ENCODE assay signal across 23 cellular contexts in genomic region chr19:56707821-56708220, GRCh38. TPM values are rescaled to one million over a fixed set of nuclear protein-coding genes. Genes with fewer than 3 reads are reported as not detected.
DNase-seq lines count a peak whose midpoint lies in the region.
"Had no signal": no experiment of that assay in that cellular context is flagged by ENCODE, and none has a peak within 500 bp of the region (broad histone marks: within the 10 kb centered on the region; RNA-seq: fewer than 3 reads in every experiment).

No MANE protein-coding gene starts in this region.

- no peak overlapping the region for H3K27ac Mint-ChIP-seq in activated CD4-positive, alpha-beta T cell treated with anti-CD3 and anti-CD28 coated beads, Interleukin-2, amount 10 ng/mL, durations not matched to agents 24 days and 14 days
- H3K27ac Mint-ChIP-seq: CD4-positive, alpha-beta T cell had no signal

- H3K27me3 Mint-ChIP-seq in activated CD4-positive, alpha-beta T cell treated with anti-CD3 and anti-CD28 coated beads, Interleukin-2, amount 10 ng/mL, durations not matched to agents 24 days and 14 days, result no peaks in the 10 kb centered on the region
- H3K27me3 Mint-ChIP-seq: CD4-positive, alpha-beta T cell had no signal

- H3K4me1 Mint-ChIP-seq in activated CD4-positive, alpha-beta T cell treated with anti-CD3 and anti-CD28 coated beads, Interleukin-2, amount 10 ng/mL, durations not matched to agents 24 days and 14 days, result no peaks in the 10 kb centered on the region

- peak in 42 of 58 donors; percentile 7 to 91 (median 63) for DNase-seq in anterior cingulate cortex (lab: John Stamatoyannopoulos, UW)
- peak; percentile 76 to 90 for DNase-seq in hippocampal formation (lab: John Stamatoyannopoulos, UW)
- peak in 47 of 56 donors; percentile 19 to 92 (median 72) for DNase-seq in nucleus accumbens (lab: John Stamatoyannopoulos, UW)
- no peak for DNase-seq in NCI-H2171 treated with DMSO at 0.1 percent for 48 hours (lab: John Stamatoyannopoulos, UW)
- DNase-seq in activated CD4-positive, alpha-beta T cell treated with anti-CD3 and anti-CD28 coated beads, Interleukin-2, amount 10 ng/mL, durations not matched to agents 24 days and 14 days, result no peak
- DNase-seq in NCI-H146 treated with DMSO at 0.1 percent for 48 hours (lab: John Stamatoyannopoulos, UW; ENCODE audit: unreplicated experiment), result no peak
- DNase-seq in stimulated activated CD4-positive, alpha-beta T cell treated with anti-CD3 and anti-CD28 coated beads, Interleukin-12 subunit alpha, Interleukin-12 subunit beta, amount 100 ng/mL, for 4 hours, result no peak
- DNase-seq: Caco-2; CD4-positive, alpha-beta T cell; DMS 273 treated with DMSO at 0.1 percent for 48 hours; DND-41; GOT3; KBM-7; NCI-H1092; NCI-H1436; NCI-H1930; NCI-H226; NCI-H510A treated with DMSO at 0.1 percent for 48 hours; NCI-H748 treated with DMSO at 0.1 percent for 48 hours; NK-92 treated with Interleukin-12 subunit alpha and Interleukin-12 subunit beta, amount 100 ng/mL, for 24 hours; Peyer's patch; SJCRH30 had no signal

- peaks cover 32% of the 10 kb centered on the region for H3K9me3 Mint-ChIP-seq in activated CD4-positive, alpha-beta T cell treated with anti-CD3 and anti-CD28 coated beads, Interleukin-2, amount 10 ng/mL, durations not matched to agents 24 days and 14 days

- H3K36me3 Mint-ChIP-seq in activated CD4-positive, alpha-beta T cell treated with anti-CD3 and anti-CD28 coated beads, Interleukin-2, amount 10 ng/mL, durations not matched to agents 24 days and 14 days (ENCODE audit: low read depth), result no peaks in the 10 kb centered on the region

- intact Hi-C loops in activated CD4-positive, alpha-beta T cell treated with anti-CD3 and anti-CD28 coated beads, Interleukin-2, amount 10 ng/mL, durations not matched to agents 24 days and 14 days (cut with micrococcal nuclease), result no loop called here

- H3K4me3 Mint-ChIP-seq in activated CD4-positive, alpha-beta T cell treated with anti-CD3 and anti-CD28 coated beads, Interleukin-2, amount 10 ng/mL, durations not matched to agents 24 days and 14 days, result no peak overlapping the region
- H3K4me3 Mint-ChIP-seq: CD4-positive, alpha-beta T cell had no signal

RNA-seq across cellular contexts. Expression of gene ZNF835, which starts 36.3 kb away (rescaled TPM):
- total RNA-seq in activated CD4-positive, alpha-beta T cell treated with anti-CD3 and anti-CD28 coated beads, Interleukin-2, amount 10 ng/mL, durations not matched to agents 24 days and 14 days, result 0.40 and 0.43 TPM in 2 replicates
- total RNA-seq: Caco-2, GM12878 had no signal

Comparison
In these comparisons a context has a peak if more than half of its experiments do, and no peak if none do; other contexts are left out.
1. DNase-seq: peak in anterior cingulate cortex (42 of 58), hippocampal formation (2 of 2) and nucleus accumbens (47 of 56); none in NCI-H2171 treated with DMSO at 0.1 percent for 48 hours (single experiment), activated CD4-positive, alpha-beta T cell treated with anti-CD3 and anti-CD28 coated beads, Interleukin-2, amount 10 ng/mL, durations not matched to agents 24 days and 14 days (single experiment), NCI-H146 treated with DMSO at 0.1 percent for 48 hours (single experiment) and stimulated activated CD4-positive, alpha-beta T cell treated with anti-CD3 and anti-CD28 coated beads, Interleukin-12 subunit alpha, Interleukin-12 subunit beta, amount 100 ng/mL, for 4 hours (single experiment).